22 cellular contexts compared by ENCODE assay signal in the genomic region with DNA sequence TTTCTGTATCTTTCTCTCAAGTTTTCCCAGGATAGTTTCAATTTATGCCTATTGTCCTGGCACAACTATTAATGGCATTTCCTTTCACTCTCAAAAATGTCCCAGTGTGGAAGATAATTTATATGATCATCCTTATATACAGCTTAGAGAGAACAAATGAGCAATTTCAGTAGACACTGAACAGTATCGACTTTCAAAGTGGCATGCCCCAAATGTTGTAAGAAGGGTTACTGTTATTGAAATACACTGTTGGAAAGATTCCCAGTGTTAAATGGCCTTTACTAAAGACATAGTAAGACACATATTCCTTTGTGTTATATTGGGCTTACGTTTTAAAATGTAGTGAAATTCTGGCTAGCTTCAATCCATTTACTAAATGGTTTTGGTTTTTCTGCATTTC.
"Had no signal": no experiment of that assay in that cellular context is flagged by ENCODE, and none has a peak within 500 bp of the region (broad histone marks: within the 10 kb centered on the region; RNA-seq: fewer than 3 reads in every experiment).

No MANE protein-coding gene starts in this region.

- H3K4me3 ChIP-seq: ascending aorta, cardiac muscle cell, dorsolateral prefrontal cortex, gastroesophageal sphincter, heart left ventricle, ovary, psoas muscle, suprapubic skin had no signal

- H3K27me3 Mint-ChIP-seq: activated CD8-positive, alpha-beta T cell treated with anti-CD3 and anti-CD28 coated beads for 36 hours; stimulated activated naive CD8-positive, alpha-beta T cell treated with anti-CD3 and anti-CD28 coated beads, Interleukin-15, amount 100 ng/mL, for 72 hours had no signal

- H3K4me1 Mint-ChIP-seq: memory B cell; stimulated activated naive CD8-positive, alpha-beta T cell treated with anti-CD3 and anti-CD28 coated beads, Interleukin-15, amount 100 ng/mL, for 72 hours had no signal

- H3K27ac Mint-ChIP-seq: activated CD8-positive, alpha-beta T cell treated with anti-CD3 and anti-CD28 coated beads for 36 hours; memory B cell; naive thymus-derived CD8-positive, alpha-beta T cell had no signal

- H3K4me3 Mint-ChIP-seq: activated CD8-positive, alpha-beta T cell treated with anti-CD3 and anti-CD28 coated beads for 36 hours; memory B cell; naive thymus-derived CD8-positive, alpha-beta T cell; stimulated activated naive CD8-positive, alpha-beta T cell treated with anti-CD3 and anti-CD28 coated beads, Interleukin-15, amount 100 ng/mL, for 72 hours had no signal

- H3K36me3 Mint-ChIP-seq: memory B cell had no signal

- ATAC-seq: activated CD8-positive, alpha-beta T cell treated with anti-CD3 and anti-CD28 coated beads for 36 hours; gastroesophageal sphincter; heart left ventricle; left ventricle myocardium superior; naive thymus-derived CD8-positive, alpha-beta T cell; psoas muscle; right cardiac atrium; stimulated activated naive CD8-positive, alpha-beta T cell treated with anti-CD3 and anti-CD28 coated beads, Interleukin-15, amount 100 ng/mL, for 72 hours had no signal

- DNase-seq: activated CD4-positive, alpha-beta T cell treated with anti-CD3 and anti-CD28 coated beads for 48 hours; activated CD4-positive, CD25-positive, alpha-beta regulatory T cell; activated CD8-positive, alpha-beta T cell treated with anti-CD3 and anti-CD28 coated beads for 36 hours; activated naive CD4-positive, alpha-beta T cell treated with anti-CD3 and anti-CD28 coated beads, Interleukin-2, amount 50 U/mL, for 16 hours; activated T-cell treated with anti-CD3 and anti-CD28 coated beads, Interleukin-2, amount 50 U/mL, for 1 hour; dorsolateral prefrontal cortex; heart left ventricle; left ventricle myocardium superior; naive thymus-derived CD8-positive, alpha-beta T cell; ovary; psoas muscle; right cardiac atrium; small intestine; stimulated activated CD4-positive, alpha-beta T cell treated with anti-CD3 and anti-CD28 coated beads, Interleukin-15, amount 100 ng/mL, for 24 hours; stimulated activated CD4-positive, alpha-beta T cell treated with anti-CD3 and anti-CD28 coated beads, Interleukin-4, amount 100 ng/mL, for 1 hour; stimulated activated naive CD8-positive, alpha-beta T cell treated with anti-CD3 and anti-CD28 coated beads, Interleukin-15, amount 100 ng/mL, for 72 hours; trophoblast cell had no signal
